Comparison of ENCODE assay signal across 8 cellular contexts in the genomic region with DNA sequence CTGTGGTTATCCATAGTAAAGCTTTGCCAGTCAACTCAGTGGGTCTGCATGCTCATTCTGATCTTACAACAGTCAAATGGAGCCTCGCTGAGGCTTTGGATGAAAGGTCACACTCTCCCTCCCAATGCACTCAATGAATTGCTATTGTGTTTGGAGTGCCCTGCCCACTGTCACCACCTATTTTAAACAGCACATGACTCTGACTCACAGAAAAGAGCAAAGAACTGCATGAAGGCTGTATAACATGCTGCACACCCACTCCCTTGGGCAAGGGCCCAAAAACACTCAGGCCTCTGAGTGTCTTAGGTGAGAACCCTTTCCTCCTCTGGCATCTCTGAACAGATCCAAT.
DNase-seq lines count a peak whose midpoint lies in the region; ATAC-seq, FAIRE-seq and TF ChIP-seq lines count a peak whose summit lies in the region.

No MANE protein-coding gene starts in this region.

- intact Hi-C loops in psoas muscle (cut with DNase I) (loop anchor here (5.0 kb wide), 3 partner anchors 33 to 127 kb away; partner anchors contain the start of gene FEM1C (in 1 of the 2)), uterus (cut with DNase I; ENCODE audit: low total_unique reads) (no loop called here)

- peak; percentile 50 for ATAC-seq in GM18873 (IDR thresholded peaks at IDR 0.05; ENCODE audit: low FRiP score, unreplicated experiment)
- peak; percentile 18 to 41 (median 37) for ATAC-seq in psoas muscle

- H2BK15ac ChIP-seq in H1 (ENCODE audit: low read length) = no peak overlapping the region

- H3K4ac ChIP-seq in H1 (replicated peaks; ENCODE audit: insufficient read length, low read depth, low read length) = no peak overlapping the region

- H3K79me2 ChIP-seq in H1 (ENCODE audit: control insufficient read depth in 1 of 2, insufficient read depth in 2 of 2, low read length in 2 of 2) = no peaks in the 10 kb centered on the region

- no peak for TF ChIP-seq EP300 in H1 (IDR thresholded peaks at IDR 0.05; ENCODE audit: borderline replicate concordance in 1 of 2, low read depth in 2 of 2, low read length in 2 of 2)

- H3K23ac ChIP-seq in H1 (ENCODE audit: insufficient read length) = no peak overlapping the region

- no peak overlapping the region for H3K4me2 ChIP-seq in H1 (ENCODE audit: insufficient read depth in 1 of 2, low read depth in 2 of 2, low read length in 2 of 2)

- DNase-seq in HS-5 (ENCODE audit: low read depth) (peak; percentile 47), H1 (ENCODE audit: low read depth in 1 of 2, low spot score in 2 of 2) (no peak), psoas muscle (no peak), uterus (no peak), NCI-H1694 (lab: John Stamatoyannopoulos, UW) (no peak), UCSD-AML1 (lab: John Stamatoyannopoulos, UW; ENCODE audit: unreplicated experiment) (no peak), T-helper 1 cell (no peak)

- H3K4me1 ChIP-seq in H1 (replicated peaks in 1 of 4; ENCODE audit: control insufficient read depth in 3 of 4, insufficient read depth in 4 of 4, low read length in 3 of 4) (0 out of 7 replicates have a peak, but pooled peaks cover 0 to 4% (median 0%) of the 10 kb centered on the region in 4 experiments), psoas muscle (peaks cover 18% of the 10 kb centered on the region), uterus (no peaks in the 10 kb centered on the region)

- H3K23me2 ChIP-seq in H1 (ENCODE audit: low read depth, low read length) = no peaks in the 10 kb centered on the region; the same call in 1 of the 2 replicates

- H4K20me1 ChIP-seq in H1 (replicated peaks in 1 of 2; ENCODE audit: control insufficient read depth in 1 of 2, insufficient read depth in 2 of 2, low read length in 2 of 2) = no peaks in the 10 kb centered on the region

- no peak for TF ChIP-seq RAD21 in H1 (IDR thresholded peaks at IDR 0.05 in 1 of 2, conservative IDR thresholded peaks at IDR 0.05 in 1 of 2; ENCODE audit: low read depth in 2 of 2, low read length in 2 of 2)

- H3K4me3 ChIP-seq in H1 (ENCODE audit: extremely low read depth in 1 of 4, insufficient read depth in 2 of 4, low read depth in 3 of 4, low read length in 4 of 4) (no peak overlapping the region), psoas muscle (no peak overlapping the region), uterus (no peak overlapping the region)

- H2BK20ac ChIP-seq in H1 (ENCODE audit: low read length) = no peak overlapping the region

- H2BK120ac ChIP-seq in H1 (replicated peaks; ENCODE audit: low read depth, low read length) = no peak overlapping the region

- no peak overlapping the region for H3K56ac ChIP-seq in H1 (replicated peaks; ENCODE audit: insufficient read length, low read depth, low read length)

- H3K9me3 ChIP-seq in H1 (ENCODE audit: insufficient read depth in 2 of 2, low read depth in 1 of 2, low read length in 1 of 2) (no peaks in the 10 kb centered on the region), psoas muscle (no peaks in the 10 kb centered on the region), uterus (no peaks in the 10 kb centered on the region)

- no peaks in the 10 kb centered on the region for H3K79me1 ChIP-seq in H1 (ENCODE audit: low read depth, low read length)

- no peak overlapping the region for H4K5ac ChIP-seq in H1 (ENCODE audit: insufficient read length, low read depth, low read length)

- no peak overlapping the region for H3K18ac ChIP-seq in H1 (ENCODE audit: extremely low read depth, low read length)

- H3K27ac ChIP-seq in H1 (ENCODE audit: low read depth, low read length) = no peak overlapping the region
- peak overlapping the region; percentile 17 for H3K27ac ChIP-seq in psoas muscle
- no peak overlapping the region for H3K27ac ChIP-seq in uterus

- H4K91ac ChIP-seq in H1 (replicated peaks; ENCODE audit: insufficient read length, low read length) = no peak overlapping the region

- no peak overlapping the region for H3K14ac ChIP-seq in H1 (ENCODE audit: insufficient read length)

- WGBS in H1 (ENCODE audit: extremely low coverage in 1 of 2, insufficient coverage in 1 of 2, insufficient read length in 1 of 2, insufficient replicate concordance in 2 of 2, low coverage in 1 of 2, low lambda C conversion rate in 2 of 2, missing lambda C conversion rate in 1 of 2), 2 experiments = 100% methylated on average over 1 of the region's 1 CpG; no CpG with 5 or more reads in 1 of the 2 experiments
- 72 to 87% (median 78%) methylated on average over 1 of the region's 1 CpG for WGBS in psoas muscle, 3 donors

- no peak overlapping the region for H2BK5ac ChIP-seq in H1 (ENCODE audit: low read depth, low read length)

- 0 out of 2 replicates have a peak overlapping the region, but pooled peaks have one; percentile 24 for H2AFZ ChIP-seq in H1 (ENCODE audit: low read length)

- no peak overlapping the region for H2BK12ac ChIP-seq in H1 (ENCODE audit: low read depth, low read length)

- POLR2A ChIA-PET in H1 (lab: Charles Lee; ENCODE audit: partially characterized antibody) = no interaction called here

- CTCF ChIA-PET in H1 (lab: Charles Lee; ENCODE audit: partially characterized antibody) = interaction anchor here (0.7 to 1.6 kb wide), 5 partner anchors 11 to 160 kb away, joined by 3 to 5 read pairs (median 3); no protein-coding TSS in a partner anchor

- H2AK5ac ChIP-seq in H1 (ENCODE audit: low read depth, low read length) = no peak overlapping the region

- no peak overlapping the region for H4K8ac ChIP-seq in H1 (ENCODE audit: extremely low read depth, insufficient read depth, low read length)

- FAIRE-seq in H1 (lab: Jason Lieb, UNC) = no peak

- TF ChIP-seq POLR2A in H1 (IDR thresholded peaks at IDR 0.05; ENCODE audit: control extremely low read depth in 1 of 2, low read depth in 2 of 2, low read length in 2 of 2) = no peak
- no peak for TF ChIP-seq POLR2A in uterus (IDR thresholded peaks at IDR 0.05)

- TF ChIP-seq CTCF in H1 (IDR thresholded peaks at IDR 0.05; ENCODE audit: control extremely low read depth in 1 of 3, insufficient read depth in 1 of 3, low read depth in 1 of 3, low read length in 3 of 3) (no peak), psoas muscle (IDR thresholded peaks at IDR 0.05) (no peak), uterus (IDR thresholded peaks at IDR 0.05) (no peak)

- no peak overlapping the region for H3K9ac ChIP-seq in H1 (replicated peaks in 1 of 4; ENCODE audit: extremely low read depth in 1 of 4, low read depth in 3 of 4, low read length in 3 of 4)

- H3K36me3 ChIP-seq in H1 (ENCODE audit: control insufficient read depth in 2 of 4, insufficient read depth in 4 of 4, low read length in 3 of 4) = no peaks in the 10 kb centered on the region
- H3K36me3 ChIP-seq in psoas muscle (ENCODE audit: insufficient read depth in 1 of 2, low read depth in 1 of 2) = no peaks in the 10 kb centered on the region
- H3K36me3 ChIP-seq in uterus = no peaks in the 10 kb centered on the region

- H3K27me3 ChIP-seq in H1 (replicated peaks in 1 of 4; ENCODE audit: control insufficient read depth in 3 of 4, extremely low read depth in 1 of 4, insufficient read depth in 3 of 4, low read length in 3 of 4) (no peaks in the 10 kb centered on the region), psoas muscle (ENCODE audit: insufficient read depth in 3 of 3, low read length in 2 of 3) (no peaks in the 10 kb centered on the region), uterus (no peaks in the 10 kb centered on the region)

TF ChIP-seq in H1, 55 proteins besides CTCF, POLR2A, EP300 and RAD21:
- TF ChIP-seq CTBP2 (IDR thresholded peaks at IDR 0.05; ENCODE audit: borderline replicate concordance, insufficient read depth, insufficient read length, low read length) (no peak), CBX5 (IDR thresholded peaks at IDR 0.05; ENCODE audit: low read depth, low read length) (no peak), TAF7 (optimal IDR thresholded peaks at IDR 0.05; ENCODE audit: borderline replicate concordance, low read depth, low read length) (no peak), CHD1 (IDR thresholded peaks at IDR 0.05; ENCODE audit: low read depth, low read length) (no peak), CBX8 (IDR thresholded peaks at IDR 0.05; ENCODE audit: borderline replicate concordance, low read depth, low read length) (no peak), TAF1 (IDR thresholded peaks at IDR 0.05; ENCODE audit: low read depth, low read length) (no peak), SP2 (IDR thresholded peaks at IDR 0.05; ENCODE audit: low read length) (no peak), SRF (IDR thresholded peaks at IDR 0.05; ENCODE audit: low read depth, low read length) (no peak)
